8 cellular contexts compared by ENCODE assay signal in genomic region chr2:54176577-54176976, GRCh38.
DNase-seq lines count a peak whose midpoint lies in the region; ATAC-seq and TF ChIP-seq lines count a peak whose summit lies in the region.

No MANE protein-coding gene starts in this region.

- no peaks in the 10 kb centered on the region for H3K27me3 ChIP-seq in DOHH2 (ENCODE audit: control insufficient read depth, low read length)
- no peaks in the 10 kb centered on the region for H3K27me3 ChIP-seq in iPS DF 6.9 (ENCODE audit: control insufficient read depth, insufficient read depth, low read length)

- ATAC-seq in activated CD8-positive, alpha-beta memory T cell treated with anti-CD3 and anti-CD28 coated beads, Interleukin-2, amount 10 ng/mL, durations not matched to agents 7 days and 5 days: no peak
- ATAC-seq in HG02642 (IDR thresholded peaks at IDR 0.05; ENCODE audit: poor library complexity, unreplicated experiment): no peak
- no peak for ATAC-seq in GM18519 (IDR thresholded peaks at IDR 0.05; ENCODE audit: low FRiP score, unreplicated experiment)

- no peaks in the 10 kb centered on the region for H3K27me3 Mint-ChIP-seq in type B pancreatic cell
- no peaks in the 10 kb centered on the region for H3K27me3 Mint-ChIP-seq in activated CD8-positive, alpha-beta memory T cell treated with anti-CD3 and anti-CD28 coated beads, Interleukin-2, amount 10 ng/mL, durations not matched to agents 7 days and 5 days

- H3F3A ChIP-seq in DOHH2 (ENCODE audit: control insufficient read depth, insufficient read depth): no peaks in the 10 kb centered on the region

- H3K9me2 ChIP-seq in DOHH2 (replicated peaks; ENCODE audit: control insufficient read depth, low read length): no peaks in the 10 kb centered on the region

- WGBS in iPS DF 6.9 (ENCODE audit: insufficient coverage, insufficient read length): no CpG with 5 or more reads among the region's 2 CpGs

- no peak overlapping the region for H3K4me2 ChIP-seq in DOHH2 (ENCODE audit: low read length)

- H3K4me1 ChIP-seq in DOHH2 (ENCODE audit: control insufficient read depth, low read length) (no peaks in the 10 kb centered on the region), iPS DF 6.9 (ENCODE audit: control insufficient read depth, insufficient read depth, low read length) (no peaks in the 10 kb centered on the region)

- H3K4me3 ChIP-seq in DOHH2 (ENCODE audit: low read length) (no peak overlapping the region), iPS DF 6.9 (ENCODE audit: low read length) (no peak overlapping the region)

- H3K9me3 ChIP-seq in DOHH2 (ENCODE audit: control insufficient read depth, insufficient read depth, low read length): no peaks in the 10 kb centered on the region
- no peaks in the 10 kb centered on the region for H3K9me3 ChIP-seq in iPS DF 6.9 (ENCODE audit: control insufficient read depth, insufficient read depth, low read length)

- no peak overlapping the region for H3K4me3 Mint-ChIP-seq in type B pancreatic cell
- no peak overlapping the region for H3K4me3 Mint-ChIP-seq in activated CD8-positive, alpha-beta memory T cell treated with anti-CD3 and anti-CD28 coated beads, Interleukin-2, amount 10 ng/mL, durations not matched to agents 7 days and 5 days

- CTCF ChIA-PET in activated CD8-positive, alpha-beta memory T cell treated with anti-CD3 and anti-CD28 coated beads, Interleukin-2, amount 10 ng/mL, durations not matched to agents 7 days and 5 days (lab: Charles Lee): no interaction called here

- H3K27ac ChIP-seq in DOHH2 (ENCODE audit: low read depth, low read length): no peak overlapping the region
- no peak overlapping the region for H3K27ac ChIP-seq in iPS DF 6.9 (ENCODE audit: low read length)

- H3K9me3 Mint-ChIP-seq in type B pancreatic cell: peaks cover 4% of the 10 kb centered on the region
- H3K9me3 Mint-ChIP-seq in activated CD8-positive, alpha-beta memory T cell treated with anti-CD3 and anti-CD28 coated beads, Interleukin-2, amount 10 ng/mL, durations not matched to agents 7 days and 5 days (ENCODE audit: low read depth): no peaks in the 10 kb centered on the region

- no peaks in the 10 kb centered on the region for H4K20me1 ChIP-seq in DOHH2 (ENCODE audit: control insufficient read depth, insufficient read depth, low read depth, low read length)

- H3K36me3 ChIP-seq in DOHH2 (ENCODE audit: control insufficient read depth, low read length) (no peaks in the 10 kb centered on the region), iPS DF 6.9 (ENCODE audit: control insufficient read depth, insufficient read depth, low read length) (no peaks in the 10 kb centered on the region)

- no peaks in the 10 kb centered on the region for H3K79me2 ChIP-seq in DOHH2 (ENCODE audit: control insufficient read depth, low read length)

- peak; percentile 14 to 53 for DNase-seq in Kasumi-1 (lab: John Stamatoyannopoulos, UW)
- DNase-seq in amygdala (lab: John Stamatoyannopoulos, UW): peak in 36 of 56 donors; percentile 1 to 73 (median 18)
- DNase-seq in iPS DF 6.9 (ENCODE audit: low read depth, low spot score): peak; percentile 7
- DNase-seq in type B pancreatic cell (ENCODE audit: extremely low spot score, unreplicated experiment): no peak
- no peak for DNase-seq in activated CD8-positive, alpha-beta memory T cell treated with anti-CD3 and anti-CD28 coated beads, Interleukin-2, amount 10 ng/mL, durations not matched to agents 7 days and 5 days

- no peaks in the 10 kb centered on the region for H3K36me3 Mint-ChIP-seq in type B pancreatic cell
- no peaks in the 10 kb centered on the region for H3K36me3 Mint-ChIP-seq in activated CD8-positive, alpha-beta memory T cell treated with anti-CD3 and anti-CD28 coated beads, Interleukin-2, amount 10 ng/mL, durations not matched to agents 7 days and 5 days

- H3K4me1 Mint-ChIP-seq in type B pancreatic cell (ENCODE audit: unreplicated experiment): no peaks in the 10 kb centered on the region
- no peaks in the 10 kb centered on the region for H3K4me1 Mint-ChIP-seq in activated CD8-positive, alpha-beta memory T cell treated with anti-CD3 and anti-CD28 coated beads, Interleukin-2, amount 10 ng/mL, durations not matched to agents 7 days and 5 days

- H3K27ac Mint-ChIP-seq in type B pancreatic cell: no peak overlapping the region
- no peak overlapping the region for H3K27ac Mint-ChIP-seq in activated CD8-positive, alpha-beta memory T cell treated with anti-CD3 and anti-CD28 coated beads, Interleukin-2, amount 10 ng/mL, durations not matched to agents 7 days and 5 days

- peak; percentile 29 for TF ChIP-seq CTCF in DOHH2 (IDR thresholded peaks at IDR 0.05; ENCODE audit: low read depth, low read length, poor library complexity, severe bottlenecking)
- TF ChIP-seq CTCF in type B pancreatic cell (conservative IDR thresholded peaks at IDR 0.05): peak; percentile 60

Comparison
In these comparisons a context has a peak if more than half of its experiments do, and no peak if none do; other contexts are left out.
1. DNase-seq: peak in Kasumi-1 (2 of 2), amygdala (36 of 56) and iPS DF 6.9 (single experiment); none in type B pancreatic cell (single experiment) and activated CD8-positive, alpha-beta memory T cell treated with anti-CD3 and anti-CD28 coated beads, Interleukin-2, amount 10 ng/mL, durations not matched to agents 7 days and 5 days (single experiment).